In genomic region chr12:122137229-122137628, GRCh38 we compare ENCODE assay signal across 1 cellular context.
TF ChIP-seq lines count a peak whose summit lies in the region.

No MANE protein-coding gene starts in this region.

TF ChIP-seq in HCT116, 20 proteins besides CTCF, POLR2A, EP300 and RAD21 (continued from another document):
- TF ChIP-seq REST (IDR thresholded peaks at IDR 0.05; ENCODE audit: low read depth): no peak
- no peak for TF ChIP-seq ELF1 (IDR thresholded peaks at IDR 0.05; ENCODE audit: borderline replicate concordance, low read depth)
